15 cellular contexts compared by ENCODE assay signal in genomic region chr4:20359692-20360091, GRCh38.
DNase-seq lines count a peak whose midpoint lies in the region; ATAC-seq and TF ChIP-seq lines count a peak whose summit lies in the region.
"Had no signal": no experiment of that assay in that cellular context is flagged by ENCODE, and none has a peak within 500 bp of the region (broad histone marks: within the 10 kb centered on the region; RNA-seq: fewer than 3 reads in every experiment).

No MANE protein-coding gene starts in this region.

- peak; percentile 80 for ATAC-seq in GM21529 (IDR thresholded peaks at IDR 0.05; ENCODE audit: unreplicated experiment)
- peak; percentile 78 for ATAC-seq in HG03558 (IDR thresholded peaks at IDR 0.05; ENCODE audit: extremely low read depth, unreplicated experiment)
- no peak for ATAC-seq in activated CD4-positive, CD25-positive, alpha-beta regulatory T cell treated with anti-CD3 and anti-CD28 coated beads, Interleukin-2, amount 50 U/mL, for 24 hours
- ATAC-seq: activated T-cell treated with anti-CD3 and anti-CD28 coated beads, Interleukin-2, amount 50 U/mL, for 72 hours; body of pancreas; effector memory CD8-positive, alpha-beta T cell; left lung had no signal

- H3K4me3 ChIP-seq in GM12865 (ENCODE audit: low read depth, low read length): no peak overlapping the region
- H3K4me3 ChIP-seq: body of pancreas, left lung had no signal

- DNase-seq in GM12865 (ENCODE audit: low read depth): peak; percentile 16
- DNase-seq in SKM-1 treated with dmso at 0.1 percent for 144 hours (lab: John Stamatoyannopoulos, UW; ENCODE audit: unreplicated experiment): peak; percentile 66
- no peak for DNase-seq in middle frontal gyrus (ENCODE audit: extremely low spot score, low spot score)
- no peak for DNase-seq in EL
- no peak for DNase-seq in DMS114 treated with DMSO at 0.1 percent for 48 hours (lab: John Stamatoyannopoulos, UW; ENCODE audit: unreplicated experiment)
- DNase-seq: activated T-cell treated with anti-CD3 and anti-CD28 coated beads, Interleukin-2, amount 50 U/mL, for 72 hours; body of pancreas; effector memory CD8-positive, alpha-beta T cell; IMR-90; left lung; occipital lobe; stimulated activated CD4-positive, alpha-beta T cell treated with anti-CD3 and anti-CD28 coated beads, Interleukin-12 subunit alpha, Interleukin-12 subunit beta, amount 100 ng/mL, for 4 hours had no signal

- no peak for TF ChIP-seq CTCF in GM12865 (IDR thresholded peaks at IDR 0.05; ENCODE audit: insufficient read depth, low read depth, low read length, missing control alignments)

Comparison
In these comparisons a context has a peak if more than half of its experiments do, and no peak if none do; other contexts are left out.
1. DNase-seq: peak in GM12865 (single experiment) and SKM-1 treated with dmso at 0.1 percent for 144 hours (single experiment); none in middle frontal gyrus (single experiment), EL (single experiment) and DMS114 treated with DMSO at 0.1 percent for 48 hours (single experiment).
2. ATAC-seq: peak in GM21529 (single experiment) and HG03558 (single experiment); none in activated CD4-positive, CD25-positive, alpha-beta regulatory T cell treated with anti-CD3 and anti-CD28 coated beads, Interleukin-2, amount 50 U/mL, for 24 hours (0 of 2).